Comparison of ENCODE assay signal across 14 cellular contexts in the genomic region with DNA sequence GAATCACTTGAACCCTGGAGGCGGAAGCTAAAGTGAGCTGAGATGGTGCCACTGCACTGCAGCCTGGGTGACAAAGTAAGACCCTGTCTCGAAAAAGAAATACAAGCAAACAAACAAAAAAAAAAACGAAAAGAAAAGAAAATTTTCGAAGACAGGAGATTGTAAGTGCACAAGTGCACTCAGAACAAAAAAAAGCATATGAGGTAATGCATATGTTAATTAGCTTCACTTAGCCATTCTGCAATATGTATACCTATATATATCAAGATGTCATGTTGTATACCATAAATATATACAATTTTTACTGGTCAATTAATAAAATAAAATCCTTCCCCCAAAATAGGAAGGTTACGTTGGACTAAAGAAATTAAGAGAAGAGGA.
A peak's percentile ranks its signal among the peaks of the same experiment; 100 is the strongest.
DNase-seq lines count a peak whose midpoint lies in the region; ATAC-seq, FAIRE-seq and TF ChIP-seq lines count a peak whose summit lies in the region.
"Had no signal": no experiment of that assay in that cellular context is flagged by ENCODE, and none has a peak within 500 bp of the region (broad histone marks: within the 10 kb centered on the region; RNA-seq: fewer than 3 reads in every experiment).

No MANE protein-coding gene starts in this region.

- 4% methylated on average over 5 of the region's 5 CpGs for WGBS in A549 (ENCODE audit: missing lambda C conversion rate)
- 21 to 43% methylated on average over 5 of the region's 5 CpGs for WGBS in esophagus squamous epithelium, 2 donors

- H3K27me3 Mint-ChIP-seq in naive thymus-derived CD4-positive, alpha-beta T cell: peaks cover 16 to 30% (median 25%) of the 10 kb centered on the region in 5 donors

- TF ChIP-seq POLR2A in A549 (IDR thresholded peaks at IDR 0.05; ENCODE audit: low read length) (no peak), esophagus squamous epithelium (IDR thresholded peaks at IDR 0.05) (no peak)

- no peak for FAIRE-seq in A549 (lab: Jason Lieb, UNC)

- BruUV-seq in A673 (replicated peaks; lab: Mats Ljungman, UMichigan): no TSS peak

- no peak for DNase-seq in A549 (ENCODE audit: low read depth in 1 of 2, low spot score in 1 of 2)
- DNase-seq in RWPE2 (ENCODE audit: low spot score): no peak
- no peak for DNase-seq in esophagus squamous epithelium (lab: John Stamatoyannopoulos, UW)
- DNase-seq in retina: peak; percentile 37
- no peak for DNase-seq in activated effector memory CD4-positive, alpha-beta T cell treated with Interleukin-2 at 50 U/mL for 16 hours
- DNase-seq in naive thymus-derived CD4-positive, alpha-beta T cell: no peak
- DNase-seq in A673 (ENCODE audit: low spot score): no peak
- DNase-seq: activated B cell treated with CpG ODN at 0.5 μM for 24 hours; activated CD8-positive, alpha-beta memory T cell treated with anti-CD3 and anti-CD28 coated beads, Interleukin-2, amount 50 U/mL, for 48 hours; activated naive CD8-positive, alpha-beta T cell treated with anti-CD3 and anti-CD28 coated beads, Interleukin-2, amount 50 U/mL, for 24 hours; NCI-H2081 treated with DMSO at 0.1 percent for 48 hours; NK-92 treated with Interleukin-12 subunit alpha and Interleukin-12 subunit beta, amount 100 ng/mL, for 24 hours had no signal

- CTCF ChIA-PET in A549 (lab: Yijun Ruan, JAX) (interaction anchor here (0.6 to 8.1 kb wide), 34 partner anchors 10 to 1988 kb away, joined by 3 to 130 read pairs (median 5); no protein-coding TSS in a partner anchor), A673 (lab: Charles Lee) (no interaction called here)
- CTCF ChIA-PET in naive thymus-derived CD4-positive, alpha-beta T cell (lab: Charles Lee): no interaction called here

- ATAC-seq in A549: peak; percentile 14 to 52; a peak in 5 of 6 replicates
- ATAC-seq in RWPE2 (ENCODE audit: low read depth): peak; percentile 11; the same call in 1 of the 3 replicates
- ATAC-seq in HG02970 (IDR thresholded peaks at IDR 0.05; ENCODE audit: low FRiP score, unreplicated experiment): no peak
- ATAC-seq in naive thymus-derived CD4-positive, alpha-beta T cell: no peak
- ATAC-seq: activated naive CD8-positive, alpha-beta T cell treated with anti-CD3 and anti-CD28 coated beads, Interleukin-2, amount 50 U/mL, for 24 hours had no signal

- H3K4me2 ChIP-seq in A549: peak overlapping the region; percentile 74

- TF ChIP-seq CTCF in A549 (IDR thresholded peaks at IDR 0.05): no peak
- no peak for TF ChIP-seq CTCF in RWPE2 (IDR thresholded peaks at IDR 0.05; ENCODE audit: poor library complexity, severe bottlenecking)
- no peak for TF ChIP-seq CTCF in esophagus squamous epithelium (IDR thresholded peaks at IDR 0.05)
- TF ChIP-seq CTCF in A673 (conservative IDR thresholded peaks at IDR 0.05; ENCODE audit: low read depth, low read length): no peak

- no peaks in the 10 kb centered on the region for H3K9me3 Mint-ChIP-seq in naive thymus-derived CD4-positive, alpha-beta T cell
- H3K9me3 Mint-ChIP-seq: activated B cell treated with CpG ODN at 0.5 μM for 24 hours; activated naive CD8-positive, alpha-beta T cell treated with anti-CD3 and anti-CD28 coated beads, Interleukin-2, amount 50 U/mL, for 24 hours; mesothelial cell of epicardium had no signal

- H3K4me3 Mint-ChIP-seq in naive thymus-derived CD4-positive, alpha-beta T cell: no peak overlapping the region
- H3K4me3 Mint-ChIP-seq: activated B cell treated with CpG ODN at 0.5 μM for 24 hours; activated naive CD8-positive, alpha-beta T cell treated with anti-CD3 and anti-CD28 coated beads, Interleukin-2, amount 50 U/mL, for 24 hours; mesothelial cell of epicardium had no signal

- no peak overlapping the region for H3K27ac Mint-ChIP-seq in naive thymus-derived CD4-positive, alpha-beta T cell
- H3K27ac Mint-ChIP-seq: activated B cell treated with CpG ODN at 0.5 μM for 24 hours; activated naive CD8-positive, alpha-beta T cell treated with anti-CD3 and anti-CD28 coated beads, Interleukin-2, amount 50 U/mL, for 24 hours had no signal

- TF ChIP-seq RAD21 in A549 (conservative IDR thresholded peaks at IDR 0.05 in 1 of 2, IDR thresholded peaks at IDR 0.05 in 1 of 2): no peak

- H3K4me1 Mint-ChIP-seq in naive thymus-derived CD4-positive, alpha-beta T cell: no peaks in the 10 kb centered on the region
- H3K4me1 Mint-ChIP-seq: activated B cell treated with CpG ODN at 0.5 μM for 24 hours; activated naive CD8-positive, alpha-beta T cell treated with anti-CD3 and anti-CD28 coated beads, Interleukin-2, amount 50 U/mL, for 24 hours had no signal

- H3K36me3 Mint-ChIP-seq in naive thymus-derived CD4-positive, alpha-beta T cell: no peaks in the 10 kb centered on the region

- POLR2A ChIA-PET in A549 (lab: Yijun Ruan, JAX): interaction anchor here (1.0 to 6.0 kb wide), 12 partner anchors 10 to 131 kb away, joined by 3 to 92 read pairs (median 8); partner anchors contain the start of genes NAA20 and RIN2
- POLR2A ChIA-PET in naive thymus-derived CD4-positive, alpha-beta T cell (lab: Charles Lee): no interaction called here
- POLR2A ChIA-PET in A673 (lab: Charles Lee; ENCODE audit: low non-redundant PET): no interaction called here

- H3K4me3 ChIP-seq in A549: peak overlapping the region; percentile 31; the same call in 1 of the 3 replicates
- H3K4me3 ChIP-seq in RWPE2 (ENCODE audit: severe bottlenecking): peak overlapping the region; percentile 26
- peak overlapping the region in 3 of 4 donors; percentile 24 to 58 (median 31) for H3K4me3 ChIP-seq in esophagus squamous epithelium
- no peak overlapping the region for H3K4me3 ChIP-seq in naive thymus-derived CD4-positive, alpha-beta T cell (ENCODE audit: low read length)
- H3K4me3 ChIP-seq in A673 (ENCODE audit: low read depth, low read length, poor library complexity, severe bottlenecking): no peak overlapping the region

- H3K9me3 ChIP-seq in A549 (no peaks in the 10 kb centered on the region), RWPE2 (ENCODE audit: severe bottlenecking) (no peaks in the 10 kb centered on the region), esophagus squamous epithelium (no peaks in the 10 kb centered on the region), A673 (ENCODE audit: low read depth, low read length, poor library complexity, severe bottlenecking) (no peaks in the 10 kb centered on the region)
- no peaks in the 10 kb centered on the region for H3K9me3 ChIP-seq in naive thymus-derived CD4-positive, alpha-beta T cell (ENCODE audit: control insufficient read depth in 2 of 3, low read length in 3 of 3)

- H3K36me3 ChIP-seq in RWPE2 (ENCODE audit: low read depth) (peaks cover 6% of the 10 kb centered on the region; the same call in 1 of the 2 replicates), esophagus squamous epithelium (no peaks in the 10 kb centered on the region), A673 (ENCODE audit: insufficient read depth, low read length, poor library complexity, severe bottlenecking) (no peaks in the 10 kb centered on the region)
- H3K36me3 ChIP-seq in naive thymus-derived CD4-positive, alpha-beta T cell (ENCODE audit: control insufficient read depth in 2 of 3, insufficient read depth in 3 of 3, low read length in 3 of 3): no peaks in the 10 kb centered on the region

- H3K27me3 ChIP-seq in RWPE2 (ENCODE audit: insufficient read depth, poor library complexity, severe bottlenecking): no peaks in the 10 kb centered on the region
- H3K27me3 ChIP-seq in esophagus squamous epithelium: no peaks in the 10 kb centered on the region
- no peaks in the 10 kb centered on the region for H3K27me3 ChIP-seq in naive thymus-derived CD4-positive, alpha-beta T cell (ENCODE audit: control insufficient read depth in 2 of 2, insufficient read depth in 2 of 2, low read length in 2 of 2)
- H3K27me3 ChIP-seq in A673 (replicated peaks; ENCODE audit: insufficient read depth, low read depth, low read length, poor library complexity): no peaks in the 10 kb centered on the region

- no peak for TF ChIP-seq EP300 in A549 (IDR thresholded peaks at IDR 0.05)

- H3K4me1 ChIP-seq in A549 (peaks cover 87% of the 10 kb centered on the region), RWPE2 (ENCODE audit: insufficient read depth, poor library complexity, severe bottlenecking) (peaks cover 43% of the 10 kb centered on the region), esophagus squamous epithelium (peaks cover 32 to 73% (median 51%) of the 10 kb centered on the region in 3 donors), A673 (ENCODE audit: insufficient read depth, low read length, poor library complexity, severe bottlenecking) (peaks cover 12% of the 10 kb centered on the region)
- no peaks in the 10 kb centered on the region for H3K4me1 ChIP-seq in naive thymus-derived CD4-positive, alpha-beta T cell (ENCODE audit: control insufficient read depth in 2 of 2, insufficient read depth in 2 of 2, low read length in 2 of 2)

- H3K27ac ChIP-seq in A549: peak overlapping the region; percentile 92 to 97
- H3K27ac ChIP-seq in RWPE2 (ENCODE audit: poor library complexity, severe bottlenecking): peak overlapping the region; percentile 98
- peak overlapping the region; percentile 76 to 94 (median 84) for H3K27ac ChIP-seq in esophagus squamous epithelium
- H3K27ac ChIP-seq in naive thymus-derived CD4-positive, alpha-beta T cell (ENCODE audit: low read depth, low read length): no peak overlapping the region
- no peak overlapping the region for H3K27ac ChIP-seq in A673 (ENCODE audit: low read depth, low read length, poor library complexity, severe bottlenecking)

- intact Hi-C loops in esophagus squamous epithelium (cut with DNase I): loop anchor here (10.0 kb wide), 1 partner anchor 101 kb away; no protein-coding TSS in a partner anchor
- intact Hi-C loops in naive thymus-derived CD4-positive, alpha-beta T cell (cut with micrococcal nuclease): no loop called here
- intact Hi-C loops in A673 (cut with micrococcal nuclease; ENCODE audit: unreplicated experiment): no loop called here

TF ChIP-seq in A549, 52 proteins besides CTCF, POLR2A, EP300 and RAD21:
- TF ChIP-seq, protein P1, sequence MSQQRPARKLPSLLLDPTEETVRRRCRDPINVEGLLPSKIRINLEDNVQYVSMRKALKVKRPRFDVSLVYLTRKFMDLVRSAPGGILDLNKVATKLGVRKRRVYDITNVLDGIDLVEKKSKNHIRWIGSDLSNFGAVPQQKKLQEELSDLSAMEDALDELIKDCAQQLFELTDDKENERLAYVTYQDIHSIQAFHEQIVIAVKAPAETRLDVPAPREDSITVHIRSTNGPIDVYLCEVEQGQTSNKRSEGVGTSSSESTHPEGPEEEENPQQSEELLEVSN (IDR thresholded peaks at IDR 0.05; ENCODE audit: borderline replicate concordance, low read depth): 0 out of 2 replicates have a peak, but pooled peaks have one; percentile 3
- no peak for TF ChIP-seq HOXB13 (CRISPR knock-in tag; IDR thresholded peaks at IDR 0.05; ENCODE audit: low read depth)

Comparison
In these comparisons a context has a peak if more than half of its experiments do, and no peak if none do; other contexts are left out.
1. ATAC-seq: peak in A549 (2 of 2) and RWPE2 (single experiment); none in HG02970 (single experiment) and naive thymus-derived CD4-positive, alpha-beta T cell (single experiment).
2. H3K27ac ChIP-seq: peak in A549 (2 of 2), RWPE2 (single experiment) and esophagus squamous epithelium (4 of 4); none in naive thymus-derived CD4-positive, alpha-beta T cell (single experiment) and A673 (single experiment).
3. H3K4me3 ChIP-seq: peak in A549 (single experiment), RWPE2 (single experiment) and esophagus squamous epithelium (3 of 4); none in naive thymus-derived CD4-positive, alpha-beta T cell (single experiment) and A673 (single experiment).